24 cellular contexts compared by ENCODE assay signal in the genomic region with DNA sequence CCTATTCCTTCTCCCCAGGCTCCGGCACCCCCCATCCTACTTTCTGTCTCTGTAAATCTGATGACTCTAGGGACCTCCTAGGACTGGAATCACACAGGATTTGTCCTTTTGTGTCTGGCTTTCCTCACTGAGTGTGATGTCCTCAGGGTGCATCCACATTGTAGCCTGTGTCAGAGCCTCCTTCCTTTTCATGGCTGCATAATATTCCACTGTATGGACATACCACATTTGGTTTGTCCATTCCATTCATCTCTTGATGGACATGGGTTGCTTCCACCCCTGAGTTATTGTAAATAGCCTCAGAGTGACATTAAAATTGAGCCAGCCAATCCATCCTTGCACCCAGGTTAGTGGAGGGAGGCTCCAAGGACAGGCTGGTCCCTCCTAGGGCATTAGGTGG. TPM values are rescaled to one million over a fixed set of nuclear protein-coding genes. Genes with fewer than 3 reads are reported as not detected.
"Had no signal": no experiment of that assay in that cellular context is flagged by ENCODE, and none has a peak within 500 bp of the region (broad histone marks: within the 10 kb centered on the region; RNA-seq: fewer than 3 reads in every experiment).

No MANE protein-coding gene starts in this region.

- H3K36me3 ChIP-seq: SJSA1 had no signal

- H3K4me1 ChIP-seq: SJSA1 had no signal

- H3K27ac ChIP-seq: SJSA1, SK-N-MC had no signal

- H3K27me3 ChIP-seq: SJSA1 had no signal

- H3K4me3 ChIP-seq: SJSA1, SK-N-MC had no signal

- FAIRE-seq: RCC 7860 had no signal

- DNase-seq: Karpas-422, KG1, MM.1S, NCI-H1092 treated with DMSO at 0.1 percent for 48 hours, NCI-H1417, NCI-H1436 treated with DMSO at 0.1 percent for 48 hours, NCI-H1694, NCI-H187 treated with DMSO at 0.1 percent for 48 hours, NCI-H2029 treated with DMSO at 0.1 percent for 48 hours, NCI-H2107, NCI-H226, NCI-H446, NCI-H510A, NCI-H524 treated with DMSO at 0.1 percent for 48 hours, NCI-H69, NCI-H774, Right ventricle myocardium superior, RPMI8226, SIG-M5, T-helper 1 cell had no signal

RNA-seq across cellular contexts. Expression of a gene that starts 22.8 kb away (rescaled TPM):
- total RNA-seq: HT-29, SJSA1 had no signal

RNA-seq across cellular contexts. Expression of a gene that starts 29.6 kb away (rescaled TPM):
- total RNA-seq: HT-29, Right ventricle myocardium superior had no signal

RNA-seq across cellular contexts. Expression of a gene that starts 41.3 kb away (rescaled TPM):
- total RNA-seq: HT-29, Right ventricle myocardium superior, SJSA1 had no signal
